ENCODE assay signal across 1 cellular context in genomic region chr6:84771732-84772131, GRCh38.
TF ChIP-seq lines count a peak whose summit lies in the region.

No MANE protein-coding gene starts in this region.

TF ChIP-seq in GM23338, 12 proteins besides CTCF, POLR2A, EP300 and RAD21 (continued from another document):
- TF ChIP-seq ZNF462 (CRISPR knock-in tag; IDR thresholded peaks at IDR 0.05) (no peak), ETS1 (IDR thresholded peaks at IDR 0.05) (no peak), ZNF331 (CRISPR knock-in tag; IDR thresholded peaks at IDR 0.05; ENCODE audit: low read depth) (no peak)
TF ChIP-seq in GM23338: peak in this region for 0.
